In the genomic region with DNA sequence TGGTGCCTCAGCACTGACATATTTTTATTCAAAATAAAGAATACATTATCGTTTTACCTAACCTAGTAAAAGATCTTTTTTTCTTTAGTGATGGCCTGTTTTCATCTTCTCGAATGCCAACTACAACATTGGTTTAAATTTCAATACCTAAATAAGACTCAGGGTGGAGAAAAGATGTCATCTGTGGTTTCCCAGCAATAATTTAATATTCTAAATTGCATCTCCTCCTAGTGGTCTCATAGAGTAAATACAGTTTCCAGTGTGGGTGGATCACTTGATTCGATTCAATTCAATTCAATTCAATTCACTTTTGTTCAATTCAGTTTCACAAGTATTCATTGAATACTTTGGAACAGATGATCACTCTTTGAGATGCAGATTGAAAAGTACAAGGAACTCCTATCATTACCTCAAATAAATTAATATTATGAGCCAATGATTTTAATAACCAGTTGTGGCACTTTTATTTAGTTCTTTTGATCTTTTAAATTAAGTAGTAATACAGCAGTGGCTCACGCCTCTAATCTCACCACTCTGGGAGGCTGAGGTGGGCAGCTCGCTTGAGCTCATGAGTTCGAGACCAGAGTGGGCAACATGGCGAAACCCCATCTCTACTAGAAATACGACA, we compare ENCODE assay signal across 8 cellular contexts.
DNase-seq lines count a peak whose midpoint lies in the region; ATAC-seq and TF ChIP-seq lines count a peak whose summit lies in the region.

No MANE protein-coding gene starts in this region.

- no peaks in the 10 kb centered on the region for H3F3A ChIP-seq in PC-9 (ENCODE audit: insufficient read depth, low read depth)

- BruUV-seq in PC-9 (replicated peaks; lab: Mats Ljungman, UMichigan): no TSS peak

- no peak overlapping the region for H2AFZ ChIP-seq in PC-9

- peaks cover 6% of the 10 kb centered on the region for H3K4me1 ChIP-seq in cardiac muscle cell (ENCODE audit: low read depth)
- no peaks in the 10 kb centered on the region for H3K4me1 ChIP-seq in right cardiac atrium (ENCODE audit: control insufficient read depth, insufficient read depth, low read length)
- H3K4me1 ChIP-seq in PC-9 (replicated peaks; ENCODE audit: insufficient read depth): no peaks in the 10 kb centered on the region
- H3K4me1 ChIP-seq in upper lobe of right lung: no peaks in the 10 kb centered on the region

- H4K20me1 ChIP-seq in PC-9 (ENCODE audit: insufficient read depth): no peaks in the 10 kb centered on the region

- POLR2A ChIA-PET in PC-9 (lab: Charles Lee; ENCODE audit: unreplicated experiment): no interaction called here

- no peaks in the 10 kb centered on the region for H3K9me2 ChIP-seq in PC-9 (ENCODE audit: insufficient read depth)

- H3K4me2 ChIP-seq in PC-9: no peak overlapping the region

- TF ChIP-seq CTCF in cardiac muscle cell (IDR thresholded peaks at IDR 0.05; ENCODE audit: low read depth, low read length) (peak; percentile 67), PC-9 (conservative IDR thresholded peaks at IDR 0.05) (peak; percentile 83), fibroblast of the aortic adventitia (IDR thresholded peaks at IDR 0.05; ENCODE audit: insufficient read depth, low read length) (peak; percentile 70), upper lobe of right lung (IDR thresholded peaks at IDR 0.05) (peak; percentile 64)

- no peaks in the 10 kb centered on the region for H3K27me3 Mint-ChIP-seq in T-helper 2 cell treated with Interferon-gamma antibody and Interleukin-4, amounts not matched to agents 5 μg/mL and 100 μg/mL, for 36 hours (ENCODE audit: low read depth)

- ATAC-seq in right cardiac atrium (no peak), upper lobe of right lung (peak; percentile 71), HG03280 (IDR thresholded peaks at IDR 0.05; ENCODE audit: unreplicated experiment) (no peak)

- CTCF ChIA-PET in PC-9 (lab: Charles Lee): no interaction called here

- no peak overlapping the region for H3K4me3 Mint-ChIP-seq in T-helper 2 cell treated with Interferon-gamma antibody and Interleukin-4, amounts not matched to agents 5 μg/mL and 100 μg/mL, for 36 hours

- H3K4me3 ChIP-seq in cardiac muscle cell (no peak overlapping the region), right cardiac atrium (ENCODE audit: low read length) (no peak overlapping the region), PC-9 (no peak overlapping the region), fibroblast of the aortic adventitia (ENCODE audit: low read depth, low read length) (no peak overlapping the region), upper lobe of right lung (no peak overlapping the region)

- H3K27ac ChIP-seq in cardiac muscle cell (no peak overlapping the region), right cardiac atrium (ENCODE audit: low read length) (no peak overlapping the region), PC-9 (no peak overlapping the region), upper lobe of right lung (no peak overlapping the region)

- H3K79me2 ChIP-seq in PC-9 (ENCODE audit: low read depth): no peaks in the 10 kb centered on the region

- WGBS in right cardiac atrium: 84% methylated on average over 8 of the region's 8 CpGs

- H3K27me3 ChIP-seq in cardiac muscle cell (no peaks in the 10 kb centered on the region), right cardiac atrium (ENCODE audit: control insufficient read depth, insufficient read depth) (no peaks in the 10 kb centered on the region), PC-9 (ENCODE audit: insufficient read depth, low read depth) (no peaks in the 10 kb centered on the region), upper lobe of right lung (no peaks in the 10 kb centered on the region)

- H3K9me3 ChIP-seq in cardiac muscle cell (ENCODE audit: low read depth) (no peaks in the 10 kb centered on the region), right cardiac atrium (ENCODE audit: control insufficient read depth, low read length) (no peaks in the 10 kb centered on the region), PC-9 (ENCODE audit: insufficient read depth, low read depth) (no peaks in the 10 kb centered on the region), upper lobe of right lung (no peaks in the 10 kb centered on the region)

- H3K4me1 Mint-ChIP-seq in T-helper 2 cell treated with Interferon-gamma antibody and Interleukin-4, amounts not matched to agents 5 μg/mL and 100 μg/mL, for 36 hours (ENCODE audit: low read depth): no peaks in the 10 kb centered on the region

- intact Hi-C loops in right cardiac atrium (cut with DNase I) (loop anchor here in 3 of 4 donors (5.0 kb wide), 2 partner anchors 425 to 430 kb away; partner anchors contain the start of gene FAT4 (in 1 of the 3)), PC-9 (cut with micrococcal nuclease; ENCODE audit: unreplicated experiment) (no loop called here), upper lobe of right lung (cut with DNase I) (loop anchor here (10.0 kb wide), 1 partner anchor 427 kb away; the partner anchor contains the start of gene FAT4)

- no peak overlapping the region for H3K27ac Mint-ChIP-seq in T-helper 2 cell treated with Interferon-gamma antibody and Interleukin-4, amounts not matched to agents 5 μg/mL and 100 μg/mL, for 36 hours

- H3K36me3 ChIP-seq in cardiac muscle cell (no peaks in the 10 kb centered on the region), PC-9 (ENCODE audit: low read depth) (no peaks in the 10 kb centered on the region), upper lobe of right lung (no peaks in the 10 kb centered on the region)

- no peaks in the 10 kb centered on the region for H3K36me3 Mint-ChIP-seq in T-helper 2 cell treated with Interferon-gamma antibody and Interleukin-4, amounts not matched to agents 5 μg/mL and 100 μg/mL, for 36 hours (ENCODE audit: low read depth)

- H3K9me3 Mint-ChIP-seq in T-helper 2 cell treated with Interferon-gamma antibody and Interleukin-4, amounts not matched to agents 5 μg/mL and 100 μg/mL, for 36 hours: peaks cover 7% of the 10 kb centered on the region

- DNase-seq in cardiac muscle cell (ENCODE audit: low read depth in 1 of 2, low spot score in 1 of 2) (peak in 1 of 2 donors; percentile 65), right cardiac atrium (no peak), PC-9 (no peak), fibroblast of the aortic adventitia (ENCODE audit: low read depth) (peak; percentile 70), upper lobe of right lung (no peak), T1000 (lab: John Stamatoyannopoulos, UW) (no peak)
- no peak for DNase-seq in T-helper 2 cell treated with Interferon-gamma antibody and Interleukin-4, amounts not matched to agents 5 μg/mL and 100 μg/mL, for 36 hours (ENCODE audit: low spot score)
